11 cellular contexts compared by ENCODE assay signal in the genomic region with DNA sequence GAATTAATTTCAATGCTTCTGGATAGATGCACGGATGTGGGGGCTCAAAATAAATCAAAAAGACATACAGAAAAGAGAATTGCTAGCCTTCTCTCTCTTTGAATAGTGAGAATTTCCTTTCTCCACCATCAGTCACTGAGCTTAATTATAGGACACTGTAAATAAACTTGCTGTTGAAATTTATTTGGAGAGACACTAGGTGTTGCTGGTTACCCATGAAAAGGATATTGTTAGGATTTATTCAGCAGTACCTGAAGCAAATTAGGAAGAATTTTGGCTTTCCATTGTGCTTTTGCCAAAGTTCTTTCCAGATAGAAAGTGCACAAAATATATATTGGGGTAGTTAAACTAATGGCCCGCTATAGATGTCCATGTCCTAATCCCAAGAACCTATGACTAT. TPM values are rescaled to one million over a fixed set of nuclear protein-coding genes. Genes with fewer than 3 reads are reported as not detected.
"Had no signal": no experiment of that assay in that cellular context is flagged by ENCODE, and none has a peak within 500 bp of the region (broad histone marks: within the 10 kb centered on the region; RNA-seq: fewer than 3 reads in every experiment).

No MANE protein-coding gene starts in this region.

- FAIRE-seq: bronchial epithelial cell, endothelial cell of umbilical vein had no signal

- H3K27ac ChIP-seq: coronary artery had no signal

- H3K4me2 ChIP-seq: smooth muscle cell had no signal

- H3K4me3 ChIP-seq: coronary artery, lung, smooth muscle cell had no signal

- DNase-seq: activated CD4-positive, alpha-beta memory T cell treated with anti-CD3 and anti-CD28 coated beads for 36 hours; activated naive CD8-positive, alpha-beta T cell treated with anti-CD3 and anti-CD28 coated beads, Interleukin-2, amount 10 ng/mL, durations not matched to agents 7 days and 5 days; aorta; effector CD4-positive, alpha-beta T cell; hypothalamus; naive B cell had no signal

RNA-seq across cellular contexts. Expression of gene FSCN3, which starts 35.7 kb away (rescaled TPM):
- polyA plus RNA-seq: aorta, smooth muscle cell had no signal
